In genomic region chr14:101797785-101798342, GRCh38 we compare ENCODE assay signal across 1 cellular context.
TF ChIP-seq lines count a peak whose summit lies in the region.

No MANE protein-coding gene starts in this region.

TF ChIP-seq in HEK293, 187 proteins besides CTCF, POLR2A, EP300 and RAD21 (continued from another document):
- peak; percentile 35; the same call in 1 of the 2 replicates for TF ChIP-seq SCRT1 (tag by site-specific recombination; IDR thresholded peaks at IDR 0.05; ENCODE audit: borderline replicate concordance)
- TF ChIP-seq ZNF707 (tag by site-specific recombination; IDR thresholded peaks at IDR 0.05) = no peak
- TF ChIP-seq ZNF146 (tag by site-specific recombination; IDR thresholded peaks at IDR 0.05) = no peak
- TF ChIP-seq SCRT2 (tag by site-specific recombination; IDR thresholded peaks at IDR 0.05) = peak; percentile 77
- TF ChIP-seq ATF2 (tag by site-specific recombination; IDR thresholded peaks at IDR 0.05; ENCODE audit: low read depth) = no peak
- no peak for TF ChIP-seq ZBTB44 (tag by site-specific recombination; IDR thresholded peaks at IDR 0.05)
- no peak for TF ChIP-seq ZNF16 (tag by site-specific recombination; IDR thresholded peaks at IDR 0.05; ENCODE audit: low read depth)
